8 cellular contexts compared by ENCODE assay signal in the genomic region with DNA sequence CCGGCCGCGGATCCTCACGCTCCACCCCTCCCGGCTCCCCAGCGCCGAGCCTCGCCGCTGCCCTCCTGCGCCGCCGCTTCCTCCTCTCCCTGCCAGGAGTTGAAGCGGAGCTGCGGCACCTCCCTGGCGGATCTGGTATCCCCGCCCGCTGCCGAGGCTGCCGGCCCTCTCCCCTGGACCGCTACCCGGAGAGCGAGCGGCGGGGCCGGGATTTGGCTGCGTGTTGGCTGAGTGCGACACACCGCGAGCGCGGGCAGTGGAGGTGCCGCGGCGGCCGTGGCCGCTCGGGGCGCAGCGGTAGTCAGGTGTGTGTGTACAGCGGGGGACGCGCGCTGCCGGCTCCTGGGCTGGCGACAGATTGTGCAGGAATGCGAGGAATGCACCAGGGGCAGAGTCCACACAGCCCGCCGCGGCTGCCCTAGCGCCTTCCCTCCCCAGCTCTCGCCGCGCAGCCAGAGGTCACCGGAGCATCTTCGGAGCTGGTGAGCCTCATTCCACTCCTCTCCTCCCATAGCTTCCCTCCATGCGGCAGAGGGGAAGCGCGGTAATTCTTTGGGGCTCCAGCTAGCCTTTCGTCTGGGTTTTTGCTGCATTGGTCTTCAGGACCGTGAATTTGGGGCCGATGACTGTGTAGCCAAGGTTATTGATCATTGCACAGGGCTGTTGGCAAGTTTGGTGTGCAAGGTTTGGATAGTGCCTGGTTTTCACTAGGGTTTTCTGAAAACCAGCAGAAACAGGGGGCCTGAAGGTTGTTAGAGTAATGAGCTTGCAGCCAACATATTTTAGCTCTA. TPM values are rescaled to one million over a fixed set of nuclear protein-coding genes. Genes with fewer than 3 reads are reported as not detected.
A peak's percentile ranks its signal among the peaks of the same experiment; 100 is the strongest.
DNase-seq lines count a peak whose midpoint lies in the region; ATAC-seq and TF ChIP-seq lines count a peak whose summit lies in the region.

No MANE protein-coding gene starts in this region.

- H3K79me2 ChIP-seq in hepatocyte: peaks cover 47% of the 10 kb centered on the region

- H3K4me3 ChIP-seq in SJSA1 (peak overlapping the region; percentile 86), ascending aorta (peak overlapping the region; percentile 70 to 95), hepatocyte (peak overlapping the region; percentile 98)

- DNase-seq in DMS79 treated with DMSO at 0.1 percent for 48 hours (lab: John Stamatoyannopoulos, UW) (peak; percentile 79), HS-5 (ENCODE audit: low read depth) (peak; percentile 53), SJSA1 (ENCODE audit: low read depth in 1 of 2, low spot score in 2 of 2) (peak; percentile 88 to 90), ascending aorta (ENCODE audit: low spot score in 2 of 2) (peak in 1 of 2 donors; percentile 80), hepatocyte (ENCODE audit: low spot score) (peak; percentile 94), putamen (ENCODE audit: low spot score) (peak; percentile 63), MV-4-11 (lab: John Stamatoyannopoulos, UW) (no peak)

- H3K9me3 ChIP-seq in SJSA1 (replicated peaks) (no peaks in the 10 kb centered on the region), ascending aorta (no peaks in the 10 kb centered on the region), hepatocyte (ENCODE audit: low read depth) (no peaks in the 10 kb centered on the region)

- H3K9me2 ChIP-seq in hepatocyte (replicated peaks; ENCODE audit: insufficient read depth): no peaks in the 10 kb centered on the region

- H3K27ac ChIP-seq in SJSA1 (peak overlapping the region; percentile 91), ascending aorta (peak overlapping the region; percentile 94 to 96), hepatocyte (peak overlapping the region; percentile 98)

- peak; percentile 47 for ATAC-seq in GM21367 (IDR thresholded peaks at IDR 0.05; ENCODE audit: unreplicated experiment)

- peak overlapping the region; percentile 95 for H2AFZ ChIP-seq in hepatocyte

- H3K4me1 ChIP-seq in SJSA1 (replicated peaks) (peaks cover 24% of the 10 kb centered on the region), ascending aorta (peaks cover 6% of the 10 kb centered on the region in 2 donors), hepatocyte (ENCODE audit: insufficient read depth) (peaks cover 12% of the 10 kb centered on the region)

- under 1% methylated on average over 59 of the region's 61 CpGs for WGBS in hepatocyte (ENCODE audit: low lambda C conversion rate, missing lambda C conversion rate)

- intact Hi-C loops in ascending aorta (cut with DNase I): loop anchor here (2.0 to 10.0 kb wide), 5 partner anchors 143 to 1254 kb away; a partner anchor contains a TSS

- TF ChIP-seq CTCF in ascending aorta (IDR thresholded peaks at IDR 0.05) (peak; percentile 32 to 61 (median 36)), hepatocyte (IDR thresholded peaks at IDR 0.05; ENCODE audit: poor library complexity) (peak; percentile 41)

- no peaks in the 10 kb centered on the region for H3K27me3 ChIP-seq in SJSA1 (replicated peaks)
- H3K27me3 ChIP-seq in ascending aorta: no peaks in the 10 kb centered on the region
- no peaks in the 10 kb centered on the region for H3K27me3 ChIP-seq in hepatocyte

- peak overlapping the region; percentile 88 for H3K4me2 ChIP-seq in hepatocyte

- peaks cover 19% of the 10 kb centered on the region for H3K36me3 ChIP-seq in SJSA1
- H3K36me3 ChIP-seq in ascending aorta: no peaks in the 10 kb centered on the region
- H3K36me3 ChIP-seq in hepatocyte (replicated peaks; ENCODE audit: insufficient read depth, low read depth): no peaks in the 10 kb centered on the region

- peaks cover 26% of the 10 kb centered on the region for H4K20me1 ChIP-seq in hepatocyte (ENCODE audit: insufficient read depth, poor library complexity, severe bottlenecking)

RNA-seq across cellular contexts. Expression of a gene that starts 1.3 kb away (rescaled TPM):
- 56.1 and 61.0 TPM in 2 replicates for total RNA-seq in SJSA1 (2014; rRNA removed; shearing (Covaris generic))
- 60.8 TPM for total RNA-seq in ascending aorta
- total RNA-seq in hepatocyte: 32.2 and 43.3 TPM in 2 replicates
- polyA plus RNA-seq in hepatocyte: 7.5 and 10.6 TPM in 2 replicates

RNA-seq across cellular contexts. Expression of a gene that starts 1.5 kb away (rescaled TPM):
- 3.2 and 3.5 TPM in 2 replicates for total RNA-seq in SJSA1 (2014; rRNA removed; shearing (Covaris generic))
- total RNA-seq in ascending aorta (not detected), hepatocyte (1.6 and 2.2 TPM in 2 replicates)
- polyA plus RNA-seq in hepatocyte: 0.62 and 1.7 TPM in 2 replicates
